ENCODE assay signal across 16 cellular contexts in genomic region chr17:77649717-77650211, GRCh38.
DNase-seq lines count a peak whose midpoint lies in the region; ATAC-seq, FAIRE-seq and TF ChIP-seq lines count a peak whose summit lies in the region.
"Had no signal": no experiment of that assay in that cellular context is flagged by ENCODE, and none has a peak within 500 bp of the region (broad histone marks: within the 10 kb centered on the region; RNA-seq: fewer than 3 reads in every experiment).

No MANE protein-coding gene starts in this region.

- SMC1A ChIA-PET in GM12878 (lab: Charles Lee; ENCODE audit: uncharacterized antibody, unreplicated experiment) = no interaction called here

- no peak overlapping the region for H2AFZ ChIP-seq in GM12878 (ENCODE audit: control insufficient read depth, low read depth, low read length)

- H3K4me2 ChIP-seq in GM12878 (ENCODE audit: control insufficient read depth, insufficient read depth) = no peak overlapping the region

- H3K36me3 ChIP-seq in GM12878 (ENCODE audit: control insufficient read depth in 2 of 2, insufficient read depth in 2 of 2, low read length in 1 of 2) (no peaks in the 10 kb centered on the region), mucosa of descending colon (ENCODE audit: low read depth) (no peaks in the 10 kb centered on the region), kidney (ENCODE audit: control insufficient read depth in 1 of 2, insufficient read depth in 2 of 2, low read length in 2 of 2) (no peaks in the 10 kb centered on the region)
- H3K36me3 ChIP-seq: heart right ventricle had no signal

- no peak for TF ChIP-seq EP300 in GM12878 (IDR thresholded peaks at IDR 0.05; ENCODE audit: borderline replicate concordance in 1 of 2, control insufficient read depth in 1 of 2, low read depth in 2 of 2, low read length in 2 of 2)

- H3K27me3 ChIP-seq in GM12878 (replicated peaks in 1 of 2; ENCODE audit: control insufficient read depth in 2 of 2, insufficient read depth in 2 of 2, low read length in 1 of 2) = peaks cover 0 to 2% of the 10 kb centered on the region in 2 experiments; a peak in 1 of 4 replicates

- no peak for TF ChIP-seq POLR2A in GM12878 (IDR thresholded peaks at IDR 0.05; ENCODE audit: low read depth, low read length)

- TF ChIP-seq RAD21 in GM12878 (IDR thresholded peaks at IDR 0.05; ENCODE audit: insufficient read depth, low read depth, low read length) = peak; percentile 22; the same call in 1 of the 2 replicates

- H3K4me3 ChIP-seq in GM12878 (no peak overlapping the region), mucosa of descending colon (no peak overlapping the region), kidney (ENCODE audit: low read length in 2 of 2) (no peak overlapping the region)
- H3K4me3 ChIP-seq: heart right ventricle had no signal

- H3K9ac ChIP-seq in GM12878 (ENCODE audit: control insufficient read depth, insufficient read depth, low read length) = no peak overlapping the region
- no peak overlapping the region for H3K9ac ChIP-seq in kidney (ENCODE audit: low read length in 2 of 2)

- in situ Hi-C loops in GM12878 (cut with MboI) = no loop called here

- no peaks in the 10 kb centered on the region for H3K9me3 ChIP-seq in GM12878 (replicated peaks; ENCODE audit: control insufficient read depth, insufficient read depth, low read length)
- H3K9me3 ChIP-seq in mucosa of descending colon = no peaks in the 10 kb centered on the region
- peaks cover 0 to 3% of the 10 kb centered on the region in 2 donors for H3K9me3 ChIP-seq in kidney (ENCODE audit: control insufficient read depth in 1 of 2, low read length in 2 of 2)

- no TSS peak for BruUV-seq in GM12878 (replicated peaks; lab: Mats Ljungman, UMichigan)

- H3K79me2 ChIP-seq in GM12878 (ENCODE audit: control insufficient read depth, insufficient read depth, low read length) = no peaks in the 10 kb centered on the region

- ATAC-seq in GM12878 (no peak), mucosa of descending colon (peak; percentile 12)
- ATAC-seq: right cardiac atrium had no signal

- DNase-seq in ELR (ENCODE audit: low read depth) (peak; percentile 56), LHCN-M2 (ENCODE audit: low read depth) (peak; percentile 32), GM12878 (ENCODE audit: low read depth, low spot score) (no peak), mucosa of descending colon (no peak), kidney (no peak), superior temporal gyrus (ENCODE audit: extremely low spot score) (no peak), NAMALWA (ENCODE audit: low spot score) (no peak), NCI-H345 (lab: John Stamatoyannopoulos, UW) (no peak)
- DNase-seq: DMS53; heart right ventricle; midbrain; NCI-H1092 treated with DMSO at 0.1 percent for 48 hours; NK-92 treated with Interleukin-12 subunit alpha and Interleukin-12 subunit beta, amount 100 ng/mL, for 24 hours; right cardiac atrium; T-helper 9 cell had no signal

- intact Hi-C loops in GM12878 (cut with micrococcal nuclease; ENCODE audit: unreplicated experiment) = no loop called here
- intact Hi-C loops in mucosa of descending colon (cut with DNase I, micrococcal nuclease) = no loop called here
- intact Hi-C loops in kidney (cut with DNase I) = no loop called here

- FAIRE-seq in GM12878 (lab: Jason Lieb, UNC) (no peak), kidney (lab: Jason Lieb, UNC) (no peak)
- FAIRE-seq: colon had no signal

- TF ChIP-seq CTCF in GM12878 (IDR thresholded peaks at IDR 0.05 in 2 of 3, conservative IDR thresholded peaks at IDR 0.05 in 1 of 3; ENCODE audit: control insufficient read depth in 2 of 3, extremely low read depth in 1 of 3, insufficient read depth in 1 of 3, low read depth in 3 of 3, low read length in 3 of 3) (no peak), mucosa of descending colon (IDR thresholded peaks at IDR 0.05) (no peak), kidney (IDR thresholded peaks at IDR 0.05; ENCODE audit: borderline replicate concordance, extremely low read depth, insufficient read depth) (no peak)

- CTCF ChIA-PET in GM12878 (lab: Yijun Ruan, JAX) = no interaction called here

- WGBS in GM12878 (ENCODE audit: insufficient coverage, insufficient replicate concordance, low lambda C conversion rate, missing lambda C conversion rate) = 26% methylated on average over 8 of the region's 8 CpGs

- RAD21 ChIA-PET in GM12878 (lab: Charles Lee; ENCODE audit: unreplicated experiment) = no interaction called here

- POLR2A ChIA-PET in GM12878 (lab: Charles Lee) = no interaction called here

- no peaks in the 10 kb centered on the region for H4K20me1 ChIP-seq in GM12878 (ENCODE audit: control insufficient read depth, insufficient read depth)

- H3K4me1 ChIP-seq in GM12878 (ENCODE audit: control insufficient read depth, insufficient read depth, low read length) = no peaks in the 10 kb centered on the region
- H3K4me1 ChIP-seq in mucosa of descending colon (ENCODE audit: low read depth) = no peaks in the 10 kb centered on the region
- no peaks in the 10 kb centered on the region for H3K4me1 ChIP-seq in kidney (ENCODE audit: control insufficient read depth in 1 of 2, insufficient read depth in 1 of 2, low read depth in 1 of 2, low read length in 2 of 2)

- H3K27ac ChIP-seq in GM12878 (ENCODE audit: control insufficient read depth, insufficient read depth) (no peak overlapping the region), kidney (ENCODE audit: low read depth in 2 of 2, low read length in 2 of 2) (no peak overlapping the region)
- H3K27ac ChIP-seq: heart right ventricle had no signal

TF ChIP-seq in GM12878, 131 proteins besides CTCF, POLR2A, EP300 and RAD21 (continues in another document):
- TF ChIP-seq ETV6 (conservative IDR thresholded peaks at IDR 0.05 in 1 of 2, IDR thresholded peaks at IDR 0.05 in 1 of 2; ENCODE audit: borderline replicate concordance in 1 of 2, low read depth in 1 of 2) = no peak
- no peak for TF ChIP-seq POU2F2 (IDR thresholded peaks at IDR 0.05; ENCODE audit: borderline replicate concordance, low read depth, low read length)
- no peak for TF ChIP-seq NFXL1 (IDR thresholded peaks at IDR 0.05; ENCODE audit: borderline replicate concordance)
- no peak for TF ChIP-seq RB1 (IDR thresholded peaks at IDR 0.05; ENCODE audit: borderline replicate concordance)
- no peak for TF ChIP-seq IRF4 (IDR thresholded peaks at IDR 0.05; ENCODE audit: low read depth, low read length)
- TF ChIP-seq ZZZ3 (IDR thresholded peaks at IDR 0.05; ENCODE audit: control insufficient read depth, insufficient read length, low read depth) = no peak
- no peak for TF ChIP-seq CBX3 (IDR thresholded peaks at IDR 0.05; ENCODE audit: borderline replicate concordance, low read depth)
- no peak for TF ChIP-seq FOS (IDR thresholded peaks at IDR 0.05; ENCODE audit: borderline replicate concordance, extremely low read depth, insufficient read length)
- TF ChIP-seq, protein P1, sequence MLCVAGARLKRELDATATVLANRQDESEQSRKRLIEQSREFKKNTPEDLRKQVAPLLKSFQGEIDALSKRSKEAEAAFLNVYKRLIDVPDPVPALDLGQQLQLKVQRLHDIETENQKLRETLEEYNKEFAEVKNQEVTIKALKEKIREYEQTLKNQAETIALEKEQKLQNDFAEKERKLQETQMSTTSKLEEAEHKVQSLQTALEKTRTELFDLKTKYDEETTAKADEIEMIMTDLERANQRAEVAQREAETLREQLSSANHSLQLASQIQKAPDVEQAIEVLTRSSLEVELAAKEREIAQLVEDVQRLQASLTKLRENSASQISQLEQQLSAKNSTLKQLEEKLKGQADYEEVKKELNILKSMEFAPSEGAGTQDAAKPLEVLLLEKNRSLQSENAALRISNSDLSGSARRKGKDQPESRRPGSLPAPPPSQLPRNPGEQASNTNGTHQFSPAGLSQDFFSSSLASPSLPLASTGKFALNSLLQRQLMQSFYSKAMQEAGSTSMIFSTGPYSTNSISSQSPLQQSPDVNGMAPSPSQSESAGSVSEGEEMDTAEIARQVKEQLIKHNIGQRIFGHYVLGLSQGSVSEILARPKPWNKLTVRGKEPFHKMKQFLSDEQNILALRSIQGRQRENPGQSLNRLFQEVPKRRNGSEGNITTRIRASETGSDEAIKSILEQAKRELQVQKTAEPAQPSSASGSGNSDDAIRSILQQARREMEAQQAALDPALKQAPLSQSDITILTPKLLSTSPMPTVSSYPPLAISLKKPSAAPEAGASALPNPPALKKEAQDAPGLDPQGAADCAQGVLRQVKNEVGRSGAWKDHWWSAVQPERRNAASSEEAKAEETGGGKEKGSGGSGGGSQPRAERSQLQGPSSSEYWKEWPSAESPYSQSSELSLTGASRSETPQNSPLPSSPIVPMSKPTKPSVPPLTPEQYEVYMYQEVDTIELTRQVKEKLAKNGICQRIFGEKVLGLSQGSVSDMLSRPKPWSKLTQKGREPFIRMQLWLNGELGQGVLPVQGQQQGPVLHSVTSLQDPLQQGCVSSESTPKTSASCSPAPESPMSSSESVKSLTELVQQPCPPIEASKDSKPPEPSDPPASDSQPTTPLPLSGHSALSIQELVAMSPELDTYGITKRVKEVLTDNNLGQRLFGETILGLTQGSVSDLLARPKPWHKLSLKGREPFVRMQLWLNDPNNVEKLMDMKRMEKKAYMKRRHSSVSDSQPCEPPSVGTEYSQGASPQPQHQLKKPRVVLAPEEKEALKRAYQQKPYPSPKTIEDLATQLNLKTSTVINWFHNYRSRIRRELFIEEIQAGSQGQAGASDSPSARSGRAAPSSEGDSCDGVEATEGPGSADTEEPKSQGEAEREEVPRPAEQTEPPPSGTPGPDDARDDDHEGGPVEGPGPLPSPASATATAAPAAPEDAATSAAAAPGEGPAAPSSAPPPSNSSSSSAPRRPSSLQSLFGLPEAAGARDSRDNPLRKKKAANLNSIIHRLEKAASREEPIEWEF (IDR thresholded peaks at IDR 0.05; ENCODE audit: insufficient replicate concordance, low read depth, low read length) = no peak
- TF ChIP-seq, protein P2, sequence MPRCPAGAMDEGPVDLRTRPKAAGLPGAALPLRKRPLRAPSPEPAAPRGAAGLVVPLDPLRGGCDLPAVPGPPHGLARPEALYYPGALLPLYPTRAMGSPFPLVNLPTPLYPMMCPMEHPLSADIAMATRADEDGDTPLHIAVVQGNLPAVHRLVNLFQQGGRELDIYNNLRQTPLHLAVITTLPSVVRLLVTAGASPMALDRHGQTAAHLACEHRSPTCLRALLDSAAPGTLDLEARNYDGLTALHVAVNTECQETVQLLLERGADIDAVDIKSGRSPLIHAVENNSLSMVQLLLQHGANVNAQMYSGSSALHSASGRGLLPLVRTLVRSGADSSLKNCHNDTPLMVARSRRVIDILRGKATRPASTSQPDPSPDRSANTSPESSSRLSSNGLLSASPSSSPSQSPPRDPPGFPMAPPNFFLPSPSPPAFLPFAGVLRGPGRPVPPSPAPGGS (IDR thresholded peaks at IDR 0.05; ENCODE audit: borderline replicate concordance, insufficient read depth, low read depth, low read length, poor library complexity, severe bottlenecking) = no peak
- TF ChIP-seq NFIC (IDR thresholded peaks at IDR 0.05; ENCODE audit: low read depth, low read length) = no peak
- TF ChIP-seq ASH2L (IDR thresholded peaks at IDR 0.05; ENCODE audit: borderline replicate concordance, low read depth) = no peak
- TF ChIP-seq BHLHE40 (IDR thresholded peaks at IDR 0.05; ENCODE audit: borderline replicate concordance in 1 of 2, low read depth in 2 of 2, low read length in 1 of 2) = no peak

Comparison
In these comparisons a context has a peak if more than half of its experiments do, and no peak if none do; other contexts are left out.
1. DNase-seq: peak in ELR (single experiment) and LHCN-M2 (single experiment); none in GM12878 (single experiment), mucosa of descending colon (0 of 3), kidney (single experiment), superior temporal gyrus (single experiment), NAMALWA (single experiment) and NCI-H345 (single experiment).